In the genomic region with DNA sequence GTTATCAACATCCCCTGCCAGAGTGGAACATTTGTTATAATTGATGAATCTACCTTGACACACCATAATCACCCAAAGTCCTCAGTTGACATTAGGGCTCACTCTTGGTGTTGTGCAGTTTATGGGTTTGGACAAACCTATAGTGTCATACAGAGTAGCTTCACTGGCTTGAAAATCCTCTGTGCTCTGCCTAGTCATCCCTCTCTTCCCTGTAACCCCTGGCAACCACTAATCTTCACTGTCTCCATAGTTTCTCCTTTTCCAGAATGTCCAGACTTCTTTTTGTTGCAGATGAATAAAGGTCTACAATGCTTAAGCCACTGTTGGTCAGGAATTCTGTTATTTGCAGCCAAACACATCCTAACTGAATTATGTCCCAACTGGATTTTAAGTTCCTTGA, we compare ENCODE assay signal across 23 cellular contexts.
"Had no signal": no experiment of that assay in that cellular context is flagged by ENCODE, and none has a peak within 500 bp of the region (broad histone marks: within the 10 kb centered on the region; RNA-seq: fewer than 3 reads in every experiment).

No MANE protein-coding gene starts in this region.

- DNase-seq: activated CD4-positive, alpha-beta T cell treated with anti-CD3 and anti-CD28 coated beads for 1 hour; activated CD4-positive, alpha-beta T cell treated with anti-CD3 and anti-CD28 coated beads, Interleukin-2, amount 10 ng/mL, durations not matched to agents 7 days and 5 days; activated CD8-positive, alpha-beta memory T cell treated with anti-CD3 and anti-CD28 coated beads, Interleukin-2, amount 10 ng/mL, durations not matched to agents 7 days and 5 days; activated CD8-positive, alpha-beta T cell treated with anti-CD3 and anti-CD28 coated beads for 36 hours; activated naive CD8-positive, alpha-beta T cell treated with anti-CD3 and anti-CD28 coated beads, Interleukin-2, amount 50 U/mL, for 24 hours; activated T-cell treated with anti-CD3 and anti-CD28 coated beads, Interleukin-2, amount 50 U/mL, for 48 hours; endodermal cell; left lung; lower lobe of right lung; mesenchymal stem cell; natural killer cell; posterior cingulate gyrus; right cardiac atrium; spleen; stimulated activated naive CD4-positive, alpha-beta T cell treated with Interleukin-2 at 50 U/mL for 16 hours; T-helper 9 cell; testis; transverse colon had no signal

- H3K27me3 Mint-ChIP-seq: activated CD4-positive, alpha-beta T cell treated with anti-CD3 and anti-CD28 coated beads, Interleukin-2, amount 10 ng/mL, durations not matched to agents 7 days and 5 days; activated CD8-positive, alpha-beta memory T cell treated with anti-CD3 and anti-CD28 coated beads, Interleukin-2, amount 10 ng/mL, durations not matched to agents 7 days and 5 days; activated CD8-positive, alpha-beta T cell treated with anti-CD3 and anti-CD28 coated beads for 36 hours; activated naive CD4-positive, alpha-beta T cell treated with anti-CD3 and anti-CD28 coated beads, Interleukin-2, amount 50 U/mL, for 24 hours; activated naive CD8-positive, alpha-beta T cell treated with anti-CD3 and anti-CD28 coated beads, Interleukin-2, amount 50 U/mL, for 24 hours; central memory CD8-positive, alpha-beta T cell; dendritic cell treated with granulocyte-macrophage colony-stimulating factor and Interleukin-4, amounts not matched to agents 40 ng/mL and 50 ng/mL, for 4 days had no signal

- ATAC-seq: activated CD8-positive, alpha-beta memory T cell treated with anti-CD3 and anti-CD28 coated beads, Interleukin-2, amount 10 ng/mL, durations not matched to agents 7 days and 5 days; activated CD8-positive, alpha-beta T cell treated with anti-CD3 and anti-CD28 coated beads for 36 hours; activated naive CD8-positive, alpha-beta T cell treated with anti-CD3 and anti-CD28 coated beads, Interleukin-2, amount 50 U/mL, for 24 hours; esophagus mucosa; left lung; lower lobe of right lung; natural killer cell; right cardiac atrium had no signal

- H3K36me3 Mint-ChIP-seq: natural killer cell had no signal

- H3K4me3 ChIP-seq: left lung, lower lobe of right lung, spleen, testis, transverse colon had no signal

- H3K27ac Mint-ChIP-seq: activated CD4-positive, alpha-beta T cell treated with anti-CD3 and anti-CD28 coated beads, Interleukin-2, amount 10 ng/mL, durations not matched to agents 7 days and 5 days; activated CD8-positive, alpha-beta memory T cell treated with anti-CD3 and anti-CD28 coated beads, Interleukin-2, amount 10 ng/mL, durations not matched to agents 7 days and 5 days; activated CD8-positive, alpha-beta T cell treated with anti-CD3 and anti-CD28 coated beads for 36 hours; activated naive CD4-positive, alpha-beta T cell treated with anti-CD3 and anti-CD28 coated beads, Interleukin-2, amount 50 U/mL, for 24 hours; activated naive CD8-positive, alpha-beta T cell treated with anti-CD3 and anti-CD28 coated beads, Interleukin-2, amount 50 U/mL, for 24 hours; activated T-helper 2 cell treated with anti-CD3 and anti-CD28 coated beads, Interferon-gamma antibody, Interleukin-2, Interleukin-4, amounts not matched to agents 10 μg/mL and 5 μg/mL and 100 μg/mL, durations not matched to agents 14 hours and 24 hours and 36 hours; dendritic cell treated with granulocyte-macrophage colony-stimulating factor and Interleukin-4, amounts not matched to agents 40 ng/mL and 50 ng/mL, for 4 days; endodermal cell; natural killer cell had no signal

- H3K27me3 ChIP-seq: left lung, spleen, testis, transverse colon had no signal

- H3K9me3 ChIP-seq: left lung, lower lobe of right lung, testis, transverse colon had no signal

- H3K4me3 Mint-ChIP-seq: activated CD4-positive, alpha-beta T cell treated with anti-CD3 and anti-CD28 coated beads, Interleukin-2, amount 10 ng/mL, durations not matched to agents 7 days and 5 days; activated CD8-positive, alpha-beta memory T cell treated with anti-CD3 and anti-CD28 coated beads, Interleukin-2, amount 10 ng/mL, durations not matched to agents 7 days and 5 days; activated CD8-positive, alpha-beta T cell treated with anti-CD3 and anti-CD28 coated beads for 36 hours; activated naive CD4-positive, alpha-beta T cell treated with anti-CD3 and anti-CD28 coated beads, Interleukin-2, amount 50 U/mL, for 24 hours; activated naive CD8-positive, alpha-beta T cell treated with anti-CD3 and anti-CD28 coated beads, Interleukin-2, amount 50 U/mL, for 24 hours; central memory CD8-positive, alpha-beta T cell; dendritic cell treated with granulocyte-macrophage colony-stimulating factor and Interleukin-4, amounts not matched to agents 40 ng/mL and 50 ng/mL, for 4 days; endodermal cell; natural killer cell had no signal

- H3K9me3 Mint-ChIP-seq: activated CD4-positive, alpha-beta T cell treated with anti-CD3 and anti-CD28 coated beads, Interleukin-2, amount 10 ng/mL, durations not matched to agents 7 days and 5 days; activated CD8-positive, alpha-beta T cell treated with anti-CD3 and anti-CD28 coated beads for 36 hours; activated naive CD4-positive, alpha-beta T cell treated with anti-CD3 and anti-CD28 coated beads, Interleukin-2, amount 50 U/mL, for 24 hours; activated naive CD8-positive, alpha-beta T cell treated with anti-CD3 and anti-CD28 coated beads, Interleukin-2, amount 50 U/mL, for 24 hours; activated T-helper 2 cell treated with anti-CD3 and anti-CD28 coated beads, Interferon-gamma antibody, Interleukin-2, Interleukin-4, amounts not matched to agents 10 μg/mL and 5 μg/mL and 100 μg/mL, durations not matched to agents 14 hours and 24 hours and 36 hours; central memory CD8-positive, alpha-beta T cell; natural killer cell had no signal

- H3K4me1 ChIP-seq: left lung, lower lobe of right lung, spleen, testis had no signal

- H3K4me1 Mint-ChIP-seq: activated naive CD4-positive, alpha-beta T cell treated with anti-CD3 and anti-CD28 coated beads, Interleukin-2, amount 50 U/mL, for 24 hours; activated naive CD8-positive, alpha-beta T cell treated with anti-CD3 and anti-CD28 coated beads, Interleukin-2, amount 50 U/mL, for 24 hours; central memory CD8-positive, alpha-beta T cell; natural killer cell had no signal

- H3K27ac ChIP-seq: left lung, lower lobe of right lung, spleen, testis, transverse colon had no signal
